In the genomic region with DNA sequence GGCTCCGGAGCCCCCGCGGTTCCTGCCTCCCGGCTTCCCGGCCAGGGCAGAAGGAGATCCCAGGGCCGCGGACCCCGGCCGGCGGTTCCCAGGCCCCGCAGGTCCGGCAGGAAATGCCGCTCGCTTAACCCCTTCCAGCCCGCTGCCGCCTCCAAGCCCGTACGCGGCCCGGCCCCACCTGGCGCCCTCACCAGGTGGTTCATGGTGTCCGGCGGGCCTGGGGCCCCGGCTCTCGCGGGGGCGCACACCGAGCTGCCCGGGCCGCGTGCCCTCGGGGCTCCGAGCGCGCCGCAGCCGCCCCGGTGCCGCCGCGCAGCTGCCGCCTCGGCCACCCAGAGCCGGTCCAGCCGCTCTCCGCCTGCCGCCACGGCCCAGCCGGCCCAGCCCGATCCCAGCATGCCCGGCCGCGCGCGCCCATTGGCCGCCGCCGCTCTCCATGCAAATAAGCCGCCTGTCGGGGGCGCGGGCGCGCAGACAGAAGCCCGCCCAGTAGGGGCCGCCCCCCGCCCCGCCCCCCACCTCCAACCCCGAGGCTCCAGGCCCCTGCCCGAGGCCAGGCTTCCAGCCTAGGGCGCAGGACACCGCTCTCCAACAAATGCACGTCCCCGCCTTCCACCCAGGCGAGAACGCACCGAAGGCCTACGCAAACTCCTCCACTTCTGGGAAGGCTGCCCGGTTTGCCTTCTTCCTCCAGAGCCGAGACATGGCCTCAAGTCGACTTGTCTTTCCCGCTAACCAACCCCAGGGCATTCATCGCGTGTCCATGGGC, we compare ENCODE assay signal across 1 cellular context.
TF ChIP-seq lines count a peak whose summit lies in the region.

A gene with protein sequence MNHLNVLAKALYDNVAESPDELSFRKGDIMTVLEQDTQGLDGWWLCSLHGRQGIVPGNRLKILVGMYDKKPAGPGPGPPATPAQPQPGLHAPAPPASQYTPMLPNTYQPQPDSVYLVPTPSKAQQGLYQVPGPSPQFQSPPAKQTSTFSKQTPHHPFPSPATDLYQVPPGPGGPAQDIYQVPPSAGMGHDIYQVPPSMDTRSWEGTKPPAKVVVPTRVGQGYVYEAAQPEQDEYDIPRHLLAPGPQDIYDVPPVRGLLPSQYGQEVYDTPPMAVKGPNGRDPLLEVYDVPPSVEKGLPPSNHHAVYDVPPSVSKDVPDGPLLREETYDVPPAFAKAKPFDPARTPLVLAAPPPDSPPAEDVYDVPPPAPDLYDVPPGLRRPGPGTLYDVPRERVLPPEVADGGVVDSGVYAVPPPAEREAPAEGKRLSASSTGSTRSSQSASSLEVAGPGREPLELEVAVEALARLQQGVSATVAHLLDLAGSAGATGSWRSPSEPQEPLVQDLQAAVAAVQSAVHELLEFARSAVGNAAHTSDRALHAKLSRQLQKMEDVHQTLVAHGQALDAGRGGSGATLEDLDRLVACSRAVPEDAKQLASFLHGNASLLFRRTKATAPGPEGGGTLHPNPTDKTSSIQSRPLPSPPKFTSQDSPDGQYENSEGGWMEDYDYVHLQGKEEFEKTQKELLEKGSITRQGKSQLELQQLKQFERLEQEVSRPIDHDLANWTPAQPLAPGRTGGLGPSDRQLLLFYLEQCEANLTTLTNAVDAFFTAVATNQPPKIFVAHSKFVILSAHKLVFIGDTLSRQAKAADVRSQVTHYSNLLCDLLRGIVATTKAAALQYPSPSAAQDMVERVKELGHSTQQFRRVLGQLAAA (minus strand): TSS at position 345 of the 769 bp plus-strand sequence. CDS start 142 bp downstream, at position 203.

TF ChIP-seq in H1, 55 proteins besides CTCF, POLR2A, EP300 and RAD21:
- TF ChIP-seq, protein P1, sequence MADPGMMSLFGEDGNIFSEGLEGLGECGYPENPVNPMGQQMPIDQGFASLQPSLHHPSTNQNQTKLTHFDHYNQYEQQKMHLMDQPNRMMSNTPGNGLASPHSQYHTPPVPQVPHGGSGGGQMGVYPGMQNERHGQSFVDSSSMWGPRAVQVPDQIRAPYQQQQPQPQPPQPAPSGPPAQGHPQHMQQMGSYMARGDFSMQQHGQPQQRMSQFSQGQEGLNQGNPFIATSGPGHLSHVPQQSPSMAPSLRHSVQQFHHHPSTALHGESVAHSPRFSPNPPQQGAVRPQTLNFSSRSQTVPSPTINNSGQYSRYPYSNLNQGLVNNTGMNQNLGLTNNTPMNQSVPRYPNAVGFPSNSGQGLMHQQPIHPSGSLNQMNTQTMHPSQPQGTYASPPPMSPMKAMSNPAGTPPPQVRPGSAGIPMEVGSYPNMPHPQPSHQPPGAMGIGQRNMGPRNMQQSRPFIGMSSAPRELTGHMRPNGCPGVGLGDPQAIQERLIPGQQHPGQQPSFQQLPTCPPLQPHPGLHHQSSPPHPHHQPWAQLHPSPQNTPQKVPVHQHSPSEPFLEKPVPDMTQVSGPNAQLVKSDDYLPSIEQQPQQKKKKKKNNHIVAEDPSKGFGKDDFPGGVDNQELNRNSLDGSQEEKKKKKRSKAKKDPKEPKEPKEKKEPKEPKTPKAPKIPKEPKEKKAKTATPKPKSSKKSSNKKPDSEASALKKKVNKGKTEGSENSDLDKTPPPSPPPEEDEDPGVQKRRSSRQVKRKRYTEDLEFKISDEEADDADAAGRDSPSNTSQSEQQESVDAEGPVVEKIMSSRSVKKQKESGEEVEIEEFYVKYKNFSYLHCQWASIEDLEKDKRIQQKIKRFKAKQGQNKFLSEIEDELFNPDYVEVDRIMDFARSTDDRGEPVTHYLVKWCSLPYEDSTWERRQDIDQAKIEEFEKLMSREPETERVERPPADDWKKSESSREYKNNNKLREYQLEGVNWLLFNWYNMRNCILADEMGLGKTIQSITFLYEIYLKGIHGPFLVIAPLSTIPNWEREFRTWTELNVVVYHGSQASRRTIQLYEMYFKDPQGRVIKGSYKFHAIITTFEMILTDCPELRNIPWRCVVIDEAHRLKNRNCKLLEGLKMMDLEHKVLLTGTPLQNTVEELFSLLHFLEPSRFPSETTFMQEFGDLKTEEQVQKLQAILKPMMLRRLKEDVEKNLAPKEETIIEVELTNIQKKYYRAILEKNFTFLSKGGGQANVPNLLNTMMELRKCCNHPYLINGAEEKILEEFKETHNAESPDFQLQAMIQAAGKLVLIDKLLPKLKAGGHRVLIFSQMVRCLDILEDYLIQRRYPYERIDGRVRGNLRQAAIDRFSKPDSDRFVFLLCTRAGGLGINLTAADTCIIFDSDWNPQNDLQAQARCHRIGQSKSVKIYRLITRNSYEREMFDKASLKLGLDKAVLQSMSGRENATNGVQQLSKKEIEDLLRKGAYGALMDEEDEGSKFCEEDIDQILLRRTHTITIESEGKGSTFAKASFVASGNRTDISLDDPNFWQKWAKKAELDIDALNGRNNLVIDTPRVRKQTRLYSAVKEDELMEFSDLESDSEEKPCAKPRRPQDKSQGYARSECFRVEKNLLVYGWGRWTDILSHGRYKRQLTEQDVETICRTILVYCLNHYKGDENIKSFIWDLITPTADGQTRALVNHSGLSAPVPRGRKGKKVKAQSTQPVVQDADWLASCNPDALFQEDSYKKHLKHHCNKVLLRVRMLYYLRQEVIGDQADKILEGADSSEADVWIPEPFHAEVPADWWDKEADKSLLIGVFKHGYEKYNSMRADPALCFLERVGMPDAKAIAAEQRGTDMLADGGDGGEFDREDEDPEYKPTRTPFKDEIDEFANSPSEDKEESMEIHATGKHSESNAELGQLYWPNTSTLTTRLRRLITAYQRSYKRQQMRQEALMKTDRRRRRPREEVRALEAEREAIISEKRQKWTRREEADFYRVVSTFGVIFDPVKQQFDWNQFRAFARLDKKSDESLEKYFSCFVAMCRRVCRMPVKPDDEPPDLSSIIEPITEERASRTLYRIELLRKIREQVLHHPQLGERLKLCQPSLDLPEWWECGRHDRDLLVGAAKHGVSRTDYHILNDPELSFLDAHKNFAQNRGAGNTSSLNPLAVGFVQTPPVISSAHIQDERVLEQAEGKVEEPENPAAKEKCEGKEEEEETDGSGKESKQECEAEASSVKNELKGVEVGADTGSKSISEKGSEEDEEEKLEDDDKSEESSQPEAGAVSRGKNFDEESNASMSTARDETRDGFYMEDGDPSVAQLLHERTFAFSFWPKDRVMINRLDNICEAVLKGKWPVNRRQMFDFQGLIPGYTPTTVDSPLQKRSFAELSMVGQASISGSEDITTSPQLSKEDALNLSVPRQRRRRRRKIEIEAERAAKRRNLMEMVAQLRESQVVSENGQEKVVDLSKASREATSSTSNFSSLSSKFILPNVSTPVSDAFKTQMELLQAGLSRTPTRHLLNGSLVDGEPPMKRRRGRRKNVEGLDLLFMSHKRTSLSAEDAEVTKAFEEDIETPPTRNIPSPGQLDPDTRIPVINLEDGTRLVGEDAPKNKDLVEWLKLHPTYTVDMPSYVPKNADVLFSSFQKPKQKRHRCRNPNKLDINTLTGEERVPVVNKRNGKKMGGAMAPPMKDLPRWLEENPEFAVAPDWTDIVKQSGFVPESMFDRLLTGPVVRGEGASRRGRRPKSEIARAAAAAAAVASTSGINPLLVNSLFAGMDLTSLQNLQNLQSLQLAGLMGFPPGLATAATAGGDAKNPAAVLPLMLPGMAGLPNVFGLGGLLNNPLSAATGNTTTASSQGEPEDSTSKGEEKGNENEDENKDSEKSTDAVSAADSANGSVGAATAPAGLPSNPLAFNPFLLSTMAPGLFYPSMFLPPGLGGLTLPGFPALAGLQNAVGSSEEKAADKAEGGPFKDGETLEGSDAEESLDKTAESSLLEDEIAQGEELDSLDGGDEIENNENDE (IDR thresholded peaks at IDR 0.05; ENCODE audit: insufficient replicate concordance, low read length), result no peak
- peak; percentile 32; the same call in 1 of the 2 replicates for TF ChIP-seq CHD2 (IDR thresholded peaks at IDR 0.05; ENCODE audit: low read length)
- TF ChIP-seq TAF1 (IDR thresholded peaks at IDR 0.05; ENCODE audit: low read depth, low read length), result peak; percentile 76
- TF ChIP-seq YY1 (IDR thresholded peaks at IDR 0.05; ENCODE audit: low read depth, low read length), result peak; percentile 16; the same call in 1 of the 2 replicates
- TF ChIP-seq POLR2AphosphoS5 (IDR thresholded peaks at IDR 0.05; ENCODE audit: low read depth, low read length), result peak; percentile 82
- TF ChIP-seq TAF7 (optimal IDR thresholded peaks at IDR 0.05; ENCODE audit: borderline replicate concordance, low read depth, low read length), result peak; percentile 37
- TF ChIP-seq SP2 (IDR thresholded peaks at IDR 0.05; ENCODE audit: low read length), result no peak
- no peak for TF ChIP-seq CREB1 (IDR thresholded peaks at IDR 0.05)
- TF ChIP-seq ZNF274 (IDR thresholded peaks at IDR 0.05; ENCODE audit: borderline replicate concordance, extremely low read depth, low read length), result no peak
- TF ChIP-seq SAP30 (IDR thresholded peaks at IDR 0.05; ENCODE audit: insufficient read depth, insufficient replicate concordance, low read length), result no peak
- no peak for TF ChIP-seq KDM1A (IDR thresholded peaks at IDR 0.05; ENCODE audit: borderline replicate concordance, low read length)
- no peak for TF ChIP-seq ASH2L (IDR thresholded peaks at IDR 0.05; ENCODE audit: low read length)
- TF ChIP-seq, protein P2, sequence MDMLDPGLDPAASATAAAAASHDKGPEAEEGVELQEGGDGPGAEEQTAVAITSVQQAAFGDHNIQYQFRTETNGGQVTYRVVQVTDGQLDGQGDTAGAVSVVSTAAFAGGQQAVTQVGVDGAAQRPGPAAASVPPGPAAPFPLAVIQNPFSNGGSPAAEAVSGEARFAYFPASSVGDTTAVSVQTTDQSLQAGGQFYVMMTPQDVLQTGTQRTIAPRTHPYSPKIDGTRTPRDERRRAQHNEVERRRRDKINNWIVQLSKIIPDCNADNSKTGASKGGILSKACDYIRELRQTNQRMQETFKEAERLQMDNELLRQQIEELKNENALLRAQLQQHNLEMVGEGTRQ (IDR thresholded peaks at IDR 0.05; ENCODE audit: low read length), result no peak
- no peak for TF ChIP-seq POU5F1 (IDR thresholded peaks at IDR 0.05; ENCODE audit: low read depth, low read length)
- no peak for TF ChIP-seq CHD1 (IDR thresholded peaks at IDR 0.05; ENCODE audit: low read depth, low read length)
- no peak for TF ChIP-seq BACH1 (IDR thresholded peaks at IDR 0.05; ENCODE audit: low read length)
- peak; percentile 30 for TF ChIP-seq KDM4A (IDR thresholded peaks at IDR 0.05; ENCODE audit: low read depth, low read length, severe bottlenecking)
- no peak for TF ChIP-seq SP1 (IDR thresholded peaks at IDR 0.05; ENCODE audit: low read depth, low read length)
- TF ChIP-seq TBP (IDR thresholded peaks at IDR 0.05; ENCODE audit: low read depth, low read length), result peak; percentile 52; the same call in 1 of the 2 replicates
- peak; percentile 52; the same call in 1 of the 2 replicates for TF ChIP-seq PHF8 (conservative IDR thresholded peaks at IDR 0.05; ENCODE audit: low read depth, low read length)
- no peak for TF ChIP-seq NANOG (IDR thresholded peaks at IDR 0.05; ENCODE audit: insufficient read depth, low read depth, low read length, poor library complexity, severe bottlenecking)
- TF ChIP-seq, protein P3, sequence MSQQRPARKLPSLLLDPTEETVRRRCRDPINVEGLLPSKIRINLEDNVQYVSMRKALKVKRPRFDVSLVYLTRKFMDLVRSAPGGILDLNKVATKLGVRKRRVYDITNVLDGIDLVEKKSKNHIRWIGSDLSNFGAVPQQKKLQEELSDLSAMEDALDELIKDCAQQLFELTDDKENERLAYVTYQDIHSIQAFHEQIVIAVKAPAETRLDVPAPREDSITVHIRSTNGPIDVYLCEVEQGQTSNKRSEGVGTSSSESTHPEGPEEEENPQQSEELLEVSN (IDR thresholded peaks at IDR 0.05), result peak; percentile 61
- no peak; a peak in 1 of 4 replicates for TF ChIP-seq SIN3A (conservative IDR thresholded peaks at IDR 0.05 in 1 of 2, IDR thresholded peaks at IDR 0.05 in 1 of 2; ENCODE audit: low read depth in 1 of 2, low read length in 2 of 2)
